19 cellular contexts compared by ENCODE assay signal in genomic region chr18:47560693-47561092, GRCh38.
DNase-seq lines count a peak whose midpoint lies in the region; ATAC-seq and TF ChIP-seq lines count a peak whose summit lies in the region.
"Had no signal": no experiment of that assay in that cellular context is flagged by ENCODE, and none has a peak within 500 bp of the region (broad histone marks: within the 10 kb centered on the region; RNA-seq: fewer than 3 reads in every experiment).

No MANE protein-coding gene starts in this region.

- peaks cover 31% of the 10 kb centered on the region for H3K27me3 Mint-ChIP-seq in endodermal cell (ENCODE audit: insufficient read depth)
- peaks cover 3% of the 10 kb centered on the region; the same call in 1 of the 2 replicates for H3K27me3 Mint-ChIP-seq in HFFc6 (ENCODE audit: insufficient read depth)

- H3K27ac Mint-ChIP-seq in endodermal cell, result no peak overlapping the region
- no peak overlapping the region for H3K27ac Mint-ChIP-seq in HFFc6
- H3K27ac Mint-ChIP-seq: CD8-positive, alpha-beta T cell had no signal

- H3K4me1 ChIP-seq in HUES48 (ENCODE audit: control insufficient read depth, insufficient read depth, low read length) (peaks cover 38% of the 10 kb centered on the region), endodermal cell (ENCODE audit: control insufficient read depth, insufficient read depth, low read length) (no peaks in the 10 kb centered on the region), mesendoderm (ENCODE audit: control insufficient read depth, low read depth, low read length) (no peaks in the 10 kb centered on the region)

- H3K27me3 ChIP-seq in HUES48 (ENCODE audit: control insufficient read depth, insufficient read depth, low read length), result no peaks in the 10 kb centered on the region
- H3K27me3 ChIP-seq in endodermal cell (ENCODE audit: control insufficient read depth, insufficient read depth, low read length, poor library complexity, severe bottlenecking), result peaks cover 7% of the 10 kb centered on the region
- no peaks in the 10 kb centered on the region for H3K27me3 ChIP-seq in mesendoderm (ENCODE audit: insufficient read depth, low read length, poor library complexity)

- no peak overlapping the region for H3K18ac ChIP-seq in mesendoderm (ENCODE audit: low read length)

- H3K4me2 ChIP-seq in mesendoderm (ENCODE audit: low read length), result no peak overlapping the region
- H3K4me2 ChIP-seq: BLaER1, SK-N-SH had no signal

- no peaks in the 10 kb centered on the region for H3K79me2 ChIP-seq in mesendoderm (ENCODE audit: control insufficient read depth, insufficient read depth, low read length)

- no peak overlapping the region for H4K5ac ChIP-seq in mesendoderm (ENCODE audit: low read length)

- H3K27ac ChIP-seq in HUES48 (ENCODE audit: low read depth, low read length) (peak overlapping the region; percentile 84), endodermal cell (ENCODE audit: low read depth, low read length) (peak overlapping the region; percentile 88), mesendoderm (ENCODE audit: low read depth, low read length) (no peak overlapping the region), coronary artery (no peak overlapping the region)
- H3K27ac ChIP-seq: BLaER1 had no signal

- H2BK120ac ChIP-seq in mesendoderm (ENCODE audit: low read depth, low read length), result no peak overlapping the region

- 0 out of 2 replicates have a peak overlapping the region, but pooled peaks have one; percentile 37 for H3K9ac ChIP-seq in HUES48 (ENCODE audit: low read depth, low read length)
- no peak overlapping the region for H3K9ac ChIP-seq in endodermal cell (ENCODE audit: extremely low read depth, low read length, poor library complexity, severe bottlenecking)
- no peak overlapping the region for H3K9ac ChIP-seq in mesendoderm (ENCODE audit: low read length)
- H3K9ac ChIP-seq: BLaER1, SK-N-SH had no signal

- no peak overlapping the region for H2AK5ac ChIP-seq in mesendoderm (ENCODE audit: low read length)

- H3K9me3 ChIP-seq in HUES48 (ENCODE audit: control insufficient read depth, insufficient read depth, low read length), result peaks cover 9% of the 10 kb centered on the region
- no peaks in the 10 kb centered on the region for H3K9me3 ChIP-seq in endodermal cell (ENCODE audit: control insufficient read depth, low read length)
- H3K9me3 ChIP-seq: SK-N-SH had no signal

- H3K56ac ChIP-seq in mesendoderm (ENCODE audit: low read length), result no peak overlapping the region

- no peak for ATAC-seq in GM21367 (IDR thresholded peaks at IDR 0.05; ENCODE audit: unreplicated experiment)
- ATAC-seq: CD8-positive, alpha-beta T cell; GM12878 had no signal

- H3K36me3 ChIP-seq in HUES48 (ENCODE audit: control insufficient read depth, insufficient read depth, low read length), result no peaks in the 10 kb centered on the region
- H3K36me3 ChIP-seq in endodermal cell (ENCODE audit: control insufficient read depth, insufficient read depth, low read length), result no peaks in the 10 kb centered on the region
- no peaks in the 10 kb centered on the region for H3K36me3 ChIP-seq in mesendoderm (ENCODE audit: control insufficient read depth, insufficient read depth, low read length)
- H3K36me3 ChIP-seq: BLaER1 had no signal

- H3K4me3 Mint-ChIP-seq in endodermal cell (no peak overlapping the region), HFFc6 (no peak overlapping the region)
- H3K4me3 Mint-ChIP-seq: CD8-positive, alpha-beta T cell had no signal

- no peaks in the 10 kb centered on the region for H3K36me3 Mint-ChIP-seq in endodermal cell (ENCODE audit: low read depth)
- peaks cover 7% of the 10 kb centered on the region; the same call in 1 of the 2 replicates for H3K36me3 Mint-ChIP-seq in HFFc6 (ENCODE audit: low read depth)
- H3K36me3 Mint-ChIP-seq: CD8-positive, alpha-beta T cell had no signal

- DNase-seq in Ammon's horn (ENCODE audit: low spot score), result peak; percentile 12
- peak; percentile 81 for DNase-seq in endodermal cell
- peak; percentile 13 for DNase-seq in mesendoderm
- no peak for DNase-seq in coronary artery (ENCODE audit: low spot score)
- no peak for DNase-seq in cortex of kidney (lab: John Stamatoyannopoulos, UW)
- no peak for DNase-seq in HFFc6
- DNase-seq: CD8-positive, alpha-beta T cell; DMS79 treated with DMSO at 0.1 percent for 48 hours; GDM1; NCI-H1092; NCI-H1694; NCI-H2107; NCI-H526 treated with DMSO at 0.1 percent for 48 hours; SHP77; SK-N-SH had no signal

- H3K23ac ChIP-seq in mesendoderm (ENCODE audit: low read length), result no peak overlapping the region

- H3K4ac ChIP-seq in mesendoderm (ENCODE audit: low read depth, low read length), result no peak overlapping the region

- H4K8ac ChIP-seq in mesendoderm (ENCODE audit: low read depth, low read length), result no peak overlapping the region

- H3K4me1 Mint-ChIP-seq in endodermal cell (peaks cover 15% of the 10 kb centered on the region), HFFc6 (ENCODE audit: low read depth) (no peaks in the 10 kb centered on the region)

- H3K79me1 ChIP-seq in mesendoderm (ENCODE audit: low read length), result no peaks in the 10 kb centered on the region

- H3K4me3 ChIP-seq in HUES48 (ENCODE audit: low read depth, low read length), result peak overlapping the region; percentile 23; the same call in 1 of the 2 replicates
- H3K4me3 ChIP-seq in endodermal cell (ENCODE audit: low read length), result no peak overlapping the region
- H3K4me3 ChIP-seq in mesendoderm (ENCODE audit: low read length), result no peak overlapping the region
- no peak overlapping the region for H3K4me3 ChIP-seq in coronary artery
- H3K4me3 ChIP-seq: BLaER1, GM12878 had no signal

- TF ChIP-seq CTCF in endodermal cell (conservative IDR thresholded peaks at IDR 0.05), result peak; percentile 50
- TF ChIP-seq CTCF in coronary artery (IDR thresholded peaks at IDR 0.05), result no peak
- no peak for TF ChIP-seq CTCF in HFFc6 (IDR thresholded peaks at IDR 0.05)

- H3K9me3 Mint-ChIP-seq in endodermal cell (peaks cover 7% of the 10 kb centered on the region), HFFc6 (peaks cover 47% of the 10 kb centered on the region)

- no peak overlapping the region for H2BK5ac ChIP-seq in mesendoderm (ENCODE audit: low read length)

- 52 to 57% methylated on average over 4 to 5 of the region's 5 CpGs for WGBS in endodermal cell (ENCODE audit: insufficient coverage in 1 of 2, insufficient read length in 1 of 2), 2 experiments
- no CpG with 5 or more reads among the region's 5 CpGs for WGBS in mesendoderm (ENCODE audit: extremely low coverage, insufficient coverage, low lambda C conversion rate)

- H2BK15ac ChIP-seq in mesendoderm (replicated peaks; ENCODE audit: low read depth), result no peak overlapping the region

Comparison
In these comparisons a context has a peak if more than half of its experiments do, and no peak if none do; other contexts are left out.
1. DNase-seq: peak in Ammon's horn (single experiment), endodermal cell (single experiment) and mesendoderm (single experiment); none in coronary artery (single experiment), cortex of kidney (single experiment) and HFFc6 (single experiment).
2. H3K27ac ChIP-seq: peak in HUES48 (single experiment) and endodermal cell (single experiment); none in mesendoderm (single experiment) and coronary artery (0 of 2).